1 cellular context compared by ENCODE assay signal in genomic region chr3:119240101-119240581, GRCh38.
TF ChIP-seq lines count a peak whose summit lies in the region.

No MANE protein-coding gene starts in this region.

TF ChIP-seq in GM12878, 131 proteins besides CTCF, POLR2A, EP300 and RAD21 (continued from another document):
- TF ChIP-seq PRDM15 (CRISPR knock-in tag; IDR thresholded peaks at IDR 0.05) (no peak), ZNF384 (IDR thresholded peaks at IDR 0.05; ENCODE audit: borderline replicate concordance, low read depth, low read length) (no peak), ASH2L (IDR thresholded peaks at IDR 0.05; ENCODE audit: borderline replicate concordance, low read depth) (0 out of 2 replicates have a peak, but pooled peaks have one; percentile 20), SPI1 (IDR thresholded peaks at IDR 0.05; ENCODE audit: borderline replicate concordance, insufficient read depth, low read depth, low read length) (no peak), SUPT20H (IDR thresholded peaks at IDR 0.05; ENCODE audit: borderline replicate concordance, control insufficient read depth, low read depth, low read length) (no peak), KAT2A (conservative IDR thresholded peaks at IDR 0.05; ENCODE audit: control insufficient read depth, low read depth, low read length) (no peak), SMARCA5 (IDR thresholded peaks at IDR 0.05) (no peak), NR2F1 (conservative IDR thresholded peaks at IDR 0.05) (peak; percentile 96), USF1 (IDR thresholded peaks at IDR 0.05; ENCODE audit: borderline replicate concordance, extremely low read length, insufficient read depth, low read depth, low read length) (no peak), MTA2 (IDR thresholded peaks at IDR 0.05; ENCODE audit: low read depth) (0 out of 2 replicates have a peak, but pooled peaks have one; percentile 30)
